8 cellular contexts compared by ENCODE assay signal in genomic region chr4:139978692-139979091, GRCh38.
DNase-seq lines count a peak whose midpoint lies in the region; ATAC-seq and TF ChIP-seq lines count a peak whose summit lies in the region.

No MANE protein-coding gene starts in this region.

- no peaks in the 10 kb centered on the region for H3K9me3 Mint-ChIP-seq in MCF 10A (ENCODE audit: unreplicated experiment)

- H3K36me3 ChIP-seq in OCI-LY7 (ENCODE audit: insufficient read depth, low read length) (no peaks in the 10 kb centered on the region), upper lobe of right lung (no peaks in the 10 kb centered on the region), gastrocnemius medialis (no peaks in the 10 kb centered on the region)

- BruUV-seq in OCI-LY7 (replicated peaks; lab: Mats Ljungman, UMichigan) (no TSS peak), MCF 10A (replicated peaks; lab: Mats Ljungman, UMichigan) (no TSS peak)

- peak overlapping the region; percentile 34 for H3K4me2 ChIP-seq in OCI-LY7 (ENCODE audit: low read length)

- H3K4me1 Mint-ChIP-seq in MCF 10A (ENCODE audit: insufficient read depth, unreplicated experiment): peaks cover 9% of the 10 kb centered on the region

- ATAC-seq in Right ventricle myocardium inferior (no peak), right cardiac atrium (no peak), HG02938 (IDR thresholded peaks at IDR 0.05; ENCODE audit: unreplicated experiment) (peak; percentile 98), upper lobe of right lung (peak; percentile 78), gastrocnemius medialis (no peak)

- DNase-seq in Right ventricle myocardium inferior (ENCODE audit: missing footprints) (peak; percentile 71), right cardiac atrium (no peak), OCI-LY7 (ENCODE audit: low spot score) (peak; percentile 69), upper lobe of right lung (no peak), gastrocnemius medialis (no peak), NCI-H2227 treated with DMSO at 0.1 percent for 48 hours (lab: John Stamatoyannopoulos, UW) (no peak), MCF 10A (ENCODE audit: unreplicated experiment) (no peak)

- no peaks in the 10 kb centered on the region for H3K27me3 Mint-ChIP-seq in MCF 10A (ENCODE audit: insufficient read depth, unreplicated experiment)

- H3K9me3 ChIP-seq in right cardiac atrium (ENCODE audit: control insufficient read depth, low read length): no peaks in the 10 kb centered on the region
- H3K9me3 ChIP-seq in OCI-LY7 (ENCODE audit: low read length): no peaks in the 10 kb centered on the region
- H3K9me3 ChIP-seq in upper lobe of right lung: no peaks in the 10 kb centered on the region
- no peaks in the 10 kb centered on the region for H3K9me3 ChIP-seq in gastrocnemius medialis

- H3K27me3 ChIP-seq in right cardiac atrium (ENCODE audit: control insufficient read depth, insufficient read depth) (no peaks in the 10 kb centered on the region), upper lobe of right lung (no peaks in the 10 kb centered on the region), gastrocnemius medialis (no peaks in the 10 kb centered on the region)

- no peak overlapping the region for H3K4me3 Mint-ChIP-seq in MCF 10A (ENCODE audit: unreplicated experiment)

- CTCF ChIA-PET in OCI-LY7 (lab: Charles Lee; ENCODE audit: unreplicated experiment): interaction anchor here (1.0 kb wide), 1 partner anchor 70 kb away, joined by 6 read pairs; no protein-coding TSS in a partner anchor
- CTCF ChIA-PET in MCF 10A (lab: Yijun Ruan, JAX): interaction anchor here (0.6 kb wide), 1 partner anchor 631 kb away, joined by 3 read pairs; no protein-coding TSS in a partner anchor

- no peak for TF ChIP-seq POLR2A in gastrocnemius medialis (IDR thresholded peaks at IDR 0.05)

- no peaks in the 10 kb centered on the region for H4K20me1 ChIP-seq in OCI-LY7 (ENCODE audit: insufficient read depth, low read length)

- H3K4me1 ChIP-seq in right cardiac atrium (ENCODE audit: control insufficient read depth, insufficient read depth, low read length): peaks cover 1% of the 10 kb centered on the region
- peaks cover 32% of the 10 kb centered on the region for H3K4me1 ChIP-seq in OCI-LY7 (ENCODE audit: insufficient read depth, low read length, poor library complexity, severe bottlenecking)
- peaks cover 44% of the 10 kb centered on the region for H3K4me1 ChIP-seq in upper lobe of right lung
- peaks cover 0 to 4% of the 10 kb centered on the region in 2 donors for H3K4me1 ChIP-seq in gastrocnemius medialis

- WGBS in right cardiac atrium: 81% methylated on average over 2 of the region's 2 CpGs

- no peaks in the 10 kb centered on the region for H3K79me2 ChIP-seq in OCI-LY7 (ENCODE audit: insufficient read depth, low read depth, low read length)

- in situ Hi-C loops in gastrocnemius medialis (cut with MboI; ENCODE audit: low sequenced_read_pairs in 4 of 4): no loop called here

- no peaks in the 10 kb centered on the region for H3K36me3 Mint-ChIP-seq in MCF 10A (ENCODE audit: insufficient read depth, unreplicated experiment)

- intact Hi-C loops in Right ventricle myocardium inferior (cut with DNase I) (no loop called here), right cardiac atrium (cut with DNase I) (no loop called here), OCI-LY7 (cut with micrococcal nuclease; ENCODE audit: unreplicated experiment) (loop anchor here (5.0 kb wide), 1 partner anchor 69 kb away; no protein-coding TSS in a partner anchor), upper lobe of right lung (cut with DNase I) (no loop called here), gastrocnemius medialis (cut with DNase I; ENCODE audit: low total_unique reads) (no loop called here), MCF 10A (cut with micrococcal nuclease) (no loop called here)

- no peaks in the 10 kb centered on the region for H3K9me2 ChIP-seq in OCI-LY7 (ENCODE audit: insufficient read depth, low read length)

- no peak overlapping the region for H3K27ac ChIP-seq in right cardiac atrium (ENCODE audit: low read length)
- no peak overlapping the region for H3K27ac ChIP-seq in OCI-LY7 (ENCODE audit: low read depth, low read length, poor library complexity, severe bottlenecking)
- peak overlapping the region; percentile 39 for H3K27ac ChIP-seq in upper lobe of right lung
- no peak overlapping the region for H3K27ac ChIP-seq in gastrocnemius medialis

- H2AFZ ChIP-seq in OCI-LY7 (ENCODE audit: low read length): no peak overlapping the region

- POLR2A ChIA-PET in OCI-LY7 (lab: Charles Lee): interaction anchor here (0.6 to 1.1 kb wide), 3 partner anchors 18 to 459 kb away, joined by 3 read pairs; no protein-coding TSS in a partner anchor
- POLR2A ChIA-PET in MCF 10A (lab: Yijun Ruan, JAX): no interaction called here

- H3K27ac Mint-ChIP-seq in MCF 10A (ENCODE audit: low read depth, unreplicated experiment): no peak overlapping the region

- H3K4me3 ChIP-seq in right cardiac atrium (ENCODE audit: low read length) (no peak overlapping the region), OCI-LY7 (ENCODE audit: low read depth, low read length, poor library complexity, severe bottlenecking) (no peak overlapping the region), upper lobe of right lung (no peak overlapping the region), gastrocnemius medialis (no peak overlapping the region)

- TF ChIP-seq CTCF in OCI-LY7 (conservative IDR thresholded peaks at IDR 0.05; ENCODE audit: low read length): no peak
- no peak for TF ChIP-seq CTCF in upper lobe of right lung (IDR thresholded peaks at IDR 0.05)
- no peak for TF ChIP-seq CTCF in gastrocnemius medialis (IDR thresholded peaks at IDR 0.05 in 4 of 5, conservative IDR thresholded peaks at IDR 0.05 in 1 of 5)
- no peak for TF ChIP-seq CTCF in MCF 10A (IDR thresholded peaks at IDR 0.05; ENCODE audit: unreplicated experiment)

Comparison
In these comparisons a context has a peak if more than half of its experiments do, and no peak if none do; other contexts are left out.
1. DNase-seq: peak in Right ventricle myocardium inferior (single experiment) and OCI-LY7 (single experiment); none in right cardiac atrium (0 of 3), upper lobe of right lung (single experiment), gastrocnemius medialis (0 of 2), NCI-H2227 treated with DMSO at 0.1 percent for 48 hours (single experiment) and MCF 10A (single experiment).
2. ATAC-seq: peak in HG02938 (single experiment) and upper lobe of right lung (single experiment); none in Right ventricle myocardium inferior (single experiment), right cardiac atrium (0 of 2) and gastrocnemius medialis (0 of 2).